In the genomic region with DNA sequence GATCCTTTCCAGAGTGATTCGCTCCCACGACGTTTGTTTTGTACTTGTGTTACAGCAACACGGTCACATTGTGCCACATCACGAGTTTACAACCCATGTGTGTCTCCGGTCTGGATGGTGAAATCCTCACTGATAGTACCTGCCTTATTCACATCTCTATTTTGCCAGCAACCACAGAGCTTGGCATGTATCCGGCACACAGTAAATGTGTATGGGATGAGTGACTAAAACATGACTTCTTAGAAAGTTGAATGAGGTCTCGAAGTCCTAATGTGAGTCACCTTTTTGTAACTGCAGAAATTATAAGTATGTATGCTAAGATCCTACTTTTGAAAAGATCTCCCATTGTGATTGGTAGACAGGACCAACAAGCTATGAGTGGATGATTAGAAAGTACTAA, we compare ENCODE assay signal across 16 cellular contexts. TPM values are rescaled to one million over a fixed set of nuclear protein-coding genes. Genes with fewer than 3 reads are reported as not detected.
"Had no signal": no experiment of that assay in that cellular context is flagged by ENCODE, and none has a peak within 500 bp of the region (broad histone marks: within the 10 kb centered on the region; RNA-seq: fewer than 3 reads in every experiment).

No MANE protein-coding gene starts in this region.

- H3K27me3 ChIP-seq: dorsolateral prefrontal cortex, sigmoid colon, testis had no signal

- H3K4me3 ChIP-seq: sigmoid colon, spleen, testis had no signal

- H3K36me3 ChIP-seq: sigmoid colon, spleen, WERI-Rb-1 had no signal

- DNase-seq: activated CD4-positive, alpha-beta T cell treated with anti-CD3 and anti-CD28 coated beads for 1 hour; activated CD4-positive, alpha-beta T cell treated with anti-CD3 and anti-CD28 coated beads, Interleukin-2, amount 50 U/mL, for 4 hours; activated gamma-delta T cell; caudate nucleus; dorsolateral prefrontal cortex; erythroblast; left cardiac atrium; natural killer cell; sigmoid colon; spleen; stimulated activated CD4-positive, alpha-beta T cell treated with anti-CD3 and anti-CD28 coated beads, Interleukin-4, amount 100 ng/mL, for 4 hours; T-helper 17 cell; testis; WERI-Rb-1 had no signal

- H3K9me3 ChIP-seq: sigmoid colon, spleen, testis had no signal

- ATAC-seq: left cardiac atrium; natural killer cell; stimulated activated memory B cell treated with anti-CD40 and anti-IgM and Interleukin-4, amounts not matched to agents 10 μg/mL and 1 μg/mL and 100 μg/mL, for 72 hours; T-helper 17 cell had no signal

- H3K27ac ChIP-seq: dorsolateral prefrontal cortex, sigmoid colon, spleen, testis, WERI-Rb-1 had no signal

- H3K4me1 ChIP-seq: testis had no signal

RNA-seq across cellular contexts. Expression of a gene that starts 7.5 kb away (rescaled TPM):
- total RNA-seq: activated CD8-positive, alpha-beta memory T cell treated with anti-CD3 and anti-CD28 coated beads for 36 hours had no signal
